9 cellular contexts compared by ENCODE assay signal in the genomic region with DNA sequence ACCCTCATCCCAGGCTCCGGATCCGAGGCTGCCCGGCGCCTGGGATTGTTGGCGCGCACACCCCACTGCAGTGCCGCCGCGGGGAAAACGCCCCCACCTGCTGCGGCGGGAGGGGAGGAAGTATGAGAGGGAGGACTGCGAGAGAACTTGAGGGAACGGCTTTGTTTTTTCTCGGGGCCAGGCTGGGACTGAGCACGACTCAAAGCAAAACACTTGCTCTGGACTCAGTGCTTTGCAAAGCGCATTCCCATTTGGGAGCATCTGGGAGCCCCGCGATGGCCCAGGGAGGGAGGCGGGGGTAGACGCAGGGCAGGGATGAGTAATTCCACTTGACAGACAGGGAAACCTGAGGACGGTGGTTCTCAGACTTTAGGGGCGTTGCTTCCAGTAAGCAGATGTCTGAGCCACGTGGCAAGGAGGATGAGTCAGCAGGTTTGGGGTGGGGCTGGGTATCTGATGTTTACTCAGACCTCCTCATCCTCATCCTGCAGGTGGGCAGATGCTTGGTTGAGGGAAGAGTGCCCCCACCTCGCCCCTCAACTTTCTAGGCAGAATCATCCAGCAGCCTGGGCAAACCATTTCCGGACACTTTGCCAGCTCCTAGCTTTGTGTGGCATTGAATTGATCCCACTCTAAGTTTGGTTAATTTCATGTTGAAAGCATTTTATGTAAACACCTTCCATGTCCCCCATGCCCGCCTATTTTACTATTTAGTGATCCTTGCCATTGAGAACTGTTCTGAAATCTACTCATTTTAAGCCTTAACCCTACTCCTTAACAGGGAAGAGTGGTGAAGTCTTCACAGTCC. TPM values are rescaled to one million over a fixed set of nuclear protein-coding genes. Genes with fewer than 3 reads are reported as not detected.
DNase-seq lines count a peak whose midpoint lies in the region; ATAC-seq, FAIRE-seq and TF ChIP-seq lines count a peak whose summit lies in the region.
"Had no signal": no experiment of that assay in that cellular context is flagged by ENCODE, and none has a peak within 500 bp of the region (broad histone marks: within the 10 kb centered on the region; RNA-seq: fewer than 3 reads in every experiment).

No MANE protein-coding gene starts in this region.

- intact Hi-C loops in kidney (cut with DNase I): no loop called here

- H3K27me3 ChIP-seq in SU-DHL-6 (ENCODE audit: low read length): no peaks in the 10 kb centered on the region
- H3K27me3 ChIP-seq in right atrium auricular region: peaks cover 15 to 19% of the 10 kb centered on the region in 2 donors
- peaks cover 56% of the 10 kb centered on the region for H3K27me3 ChIP-seq in skeletal muscle satellite cell (ENCODE audit: control insufficient read depth, insufficient read depth, low read length)

- peak overlapping the region; percentile 34 for H3K27ac ChIP-seq in SU-DHL-6 (ENCODE audit: low read depth, low read length)
- no peak overlapping the region for H3K27ac ChIP-seq in right atrium auricular region
- H3K27ac ChIP-seq in kidney (ENCODE audit: low read depth in 2 of 2, low read length in 2 of 2): no peak overlapping the region
- H3K27ac ChIP-seq: VCaP had no signal

- H3K36me3 ChIP-seq in SU-DHL-6 (ENCODE audit: low read length) (no peaks in the 10 kb centered on the region), right atrium auricular region (no peaks in the 10 kb centered on the region), skeletal muscle satellite cell (ENCODE audit: insufficient read depth, low read length) (no peaks in the 10 kb centered on the region), kidney (ENCODE audit: control insufficient read depth in 1 of 2, insufficient read depth in 2 of 2, low read length in 2 of 2) (no peaks in the 10 kb centered on the region)

- no peaks in the 10 kb centered on the region for H3K9me3 ChIP-seq in SU-DHL-6 (ENCODE audit: insufficient read depth, low read length)
- H3K9me3 ChIP-seq in right atrium auricular region: no peaks in the 10 kb centered on the region
- no peaks in the 10 kb centered on the region for H3K9me3 ChIP-seq in skeletal muscle satellite cell (replicated peaks; ENCODE audit: low read length)
- no peaks in the 10 kb centered on the region for H3K9me3 ChIP-seq in kidney (ENCODE audit: control insufficient read depth in 1 of 2, low read length in 2 of 2)

- H3K4me1 ChIP-seq in right atrium auricular region: peaks cover 0 to 26% of the 10 kb centered on the region in 2 donors
- H3K4me1 ChIP-seq in skeletal muscle satellite cell (ENCODE audit: control insufficient read depth, insufficient read depth, low read length): peaks cover 22% of the 10 kb centered on the region
- peaks cover 0 to 6% of the 10 kb centered on the region in 2 donors for H3K4me1 ChIP-seq in kidney (ENCODE audit: control insufficient read depth in 1 of 2, insufficient read depth in 1 of 2, low read depth in 1 of 2, low read length in 2 of 2)

- no peaks in the 10 kb centered on the region for H4K20me1 ChIP-seq in SU-DHL-6 (ENCODE audit: low read depth, low read length)

- H2AFZ ChIP-seq in SU-DHL-6 (ENCODE audit: low read depth, low read length, severe bottlenecking): peak overlapping the region; percentile 89

- no peak for TF ChIP-seq CTCF in SU-DHL-6 (IDR thresholded peaks at IDR 0.05; ENCODE audit: insufficient read depth, low read length, poor library complexity, severe bottlenecking)
- TF ChIP-seq CTCF in right atrium auricular region (IDR thresholded peaks at IDR 0.05): no peak
- no peak for TF ChIP-seq CTCF in kidney (IDR thresholded peaks at IDR 0.05; ENCODE audit: borderline replicate concordance, extremely low read depth, insufficient read depth)

- peak; percentile 57 for ATAC-seq in GM21825 (IDR thresholded peaks at IDR 0.05; ENCODE audit: unreplicated experiment)

- H3F3A ChIP-seq in SU-DHL-6 (ENCODE audit: insufficient read depth): peaks cover 15% of the 10 kb centered on the region

- H3K4me3 ChIP-seq in SU-DHL-6 (ENCODE audit: insufficient read depth, low read length, poor library complexity, severe bottlenecking): peak overlapping the region; percentile 42
- H3K4me3 ChIP-seq in right atrium auricular region: peak overlapping the region; percentile 1 to 40
- H3K4me3 ChIP-seq in skeletal muscle satellite cell (ENCODE audit: low read length): peak overlapping the region; percentile 29
- no peak overlapping the region for H3K4me3 ChIP-seq in kidney (ENCODE audit: low read length in 2 of 2)

- H3K79me2 ChIP-seq in SU-DHL-6 (ENCODE audit: insufficient read depth, low read length): no peaks in the 10 kb centered on the region

- no peaks in the 10 kb centered on the region for H3K9me2 ChIP-seq in SU-DHL-6 (replicated peaks; ENCODE audit: insufficient read depth, low read length)

- H3K4me2 ChIP-seq in SU-DHL-6 (ENCODE audit: low read depth, low read length, poor library complexity, severe bottlenecking) (peak overlapping the region; percentile 69), skeletal muscle satellite cell (ENCODE audit: low read length) (peak overlapping the region; percentile 70)

- H3K9ac ChIP-seq in SU-DHL-6 (ENCODE audit: low read length) (peak overlapping the region; percentile 52), skeletal muscle satellite cell (ENCODE audit: low read depth, low read length) (no peak overlapping the region), kidney (ENCODE audit: low read length in 2 of 2) (no peak overlapping the region)

- peak; percentile 83 for DNase-seq in COLO829 (ENCODE audit: low spot score)
- DNase-seq in NCI-H1105 (lab: John Stamatoyannopoulos, UW): peak; percentile 82
- DNase-seq in activated naive CD8-positive, alpha-beta T cell treated with anti-CD3 and anti-CD28 coated beads, Interleukin-2, amount 50 U/mL, for 16 hours (ENCODE audit: low read depth, low spot score): peak; percentile 50
- no peak for DNase-seq in right atrium auricular region (ENCODE audit: low spot score)
- no peak for DNase-seq in kidney

- no peak for FAIRE-seq in kidney (lab: Jason Lieb, UNC)

RNA-seq across cellular contexts. Expression of gene MIAT, which starts 1.5 kb away (rescaled TPM):
- total RNA-seq in right atrium auricular region (1 to 10 TPM in 1 of 2 donors, under 1 TPM in 1; 0.19 to 2.0 TPM), kidney (6.8 TPM)
- total RNA-seq in skeletal muscle satellite cell (2012; rRNA removed): 0.25 and 0.44 TPM in 2 replicates
- 0.04 TPM for polyA plus RNA-seq in kidney (ENCODE audit: insufficient read depth, low read depth, low replicate concordance)

RNA-seq across cellular contexts. Expression of gene CRYBA4, which starts 37.1 kb away (rescaled TPM):
- not detected for total RNA-seq in right atrium auricular region
- total RNA-seq in skeletal muscle satellite cell (2012; rRNA removed): not detected in 2 replicates
- 0.41 TPM for total RNA-seq in kidney
- not detected for polyA plus RNA-seq in kidney (ENCODE audit: insufficient read depth, low read depth, low replicate concordance)

RNA-seq across cellular contexts. Expression of gene CRYBB1, which starts 41.0 kb away (rescaled TPM):
- total RNA-seq in right atrium auricular region (1 to 10 TPM in 1 of 2 donors, under 1 TPM in 1; 0.79 to 1.7 TPM), kidney (1.7 TPM)
- total RNA-seq in skeletal muscle satellite cell (2012; rRNA removed): not detected in 2 replicates
- polyA plus RNA-seq in kidney (ENCODE audit: insufficient read depth, low read depth, low replicate concordance): 0.54 TPM

Comparison
In these comparisons a context has a peak if more than half of its experiments do, and no peak if none do; other contexts are left out.
1. DNase-seq: peak in COLO829 (single experiment), NCI-H1105 (single experiment) and activated naive CD8-positive, alpha-beta T cell treated with anti-CD3 and anti-CD28 coated beads, Interleukin-2, amount 50 U/mL, for 16 hours (single experiment); none in right atrium auricular region (single experiment) and kidney (single experiment).
2. H3K4me3 ChIP-seq: peak in SU-DHL-6 (single experiment), right atrium auricular region (2 of 2) and skeletal muscle satellite cell (single experiment); none in kidney (0 of 2).